21 cellular contexts compared by ENCODE assay signal in genomic region chr12:18101043-18101442, GRCh38. TPM values are rescaled to one million over a fixed set of nuclear protein-coding genes. Genes with fewer than 3 reads are reported as not detected.
DNase-seq lines count a peak whose midpoint lies in the region; ATAC-seq, FAIRE-seq and TF ChIP-seq lines count a peak whose summit lies in the region.
"Had no signal": no experiment of that assay in that cellular context is flagged by ENCODE, and none has a peak within 500 bp of the region (broad histone marks: within the 10 kb centered on the region; RNA-seq: fewer than 3 reads in every experiment).

No MANE protein-coding gene starts in this region.

- peaks cover 11% of the 10 kb centered on the region for H3F3A ChIP-seq in GM23338 (replicated peaks; ENCODE audit: low read depth)

- H2BK15ac ChIP-seq in mesendoderm (replicated peaks; ENCODE audit: low read depth), result no peak overlapping the region

- H3K27me3 ChIP-seq in BLaER1 (no peaks in the 10 kb centered on the region), GM23338 (ENCODE audit: insufficient read depth) (no peaks in the 10 kb centered on the region), mesendoderm (ENCODE audit: insufficient read depth, low read length, poor library complexity) (no peaks in the 10 kb centered on the region), aorta (ENCODE audit: control insufficient read depth in 1 of 2, insufficient read depth in 2 of 2, low read length in 1 of 2) (no peaks in the 10 kb centered on the region)
- H3K27me3 ChIP-seq in CD4-positive, alpha-beta memory T cell (ENCODE audit: insufficient read depth, low read length), result no peaks in the 10 kb centered on the region

- no peaks in the 10 kb centered on the region for H3K9me2 ChIP-seq in GM23338 (ENCODE audit: insufficient read depth)

- no peak overlapping the region for H3K18ac ChIP-seq in mesendoderm (ENCODE audit: low read length)

- POLR2A ChIA-PET in CD4-positive, alpha-beta memory T cell (lab: Charles Lee; ENCODE audit: partially characterized antibody), result no interaction called here

- H2AK5ac ChIP-seq in mesendoderm (ENCODE audit: low read length), result no peak overlapping the region

- CTCF ChIA-PET in CD4-positive, alpha-beta memory T cell (lab: Charles Lee; ENCODE audit: partially characterized antibody), result no interaction called here

- FAIRE-seq in endometrium (lab: Jason Lieb, UNC), result peak; percentile 29
- FAIRE-seq: H54 had no signal

- H3K4me3 Mint-ChIP-seq in CD4-positive, alpha-beta memory T cell, result no peak overlapping the region
- H3K4me3 Mint-ChIP-seq in GM23338, result no peak overlapping the region
- H3K4me3 Mint-ChIP-seq: IgD-negative memory B cell, T-cell had no signal

- H3K36me3 ChIP-seq in BLaER1 (peaks cover 10% of the 10 kb centered on the region; the same call in 1 of the 2 replicates), GM23338 (ENCODE audit: insufficient read depth) (0 out of 2 replicates have a peak, but pooled peaks cover 3% of the 10 kb centered on the region), mesendoderm (ENCODE audit: control insufficient read depth, insufficient read depth, low read length) (no peaks in the 10 kb centered on the region), aorta (ENCODE audit: control insufficient read depth in 1 of 2, insufficient read depth in 2 of 2, low read length in 1 of 2) (peaks cover 0 to 1% of the 10 kb centered on the region in 2 donors)
- H3K36me3 ChIP-seq in CD4-positive, alpha-beta memory T cell (ENCODE audit: insufficient read depth, low read length), result no peaks in the 10 kb centered on the region

- no peaks in the 10 kb centered on the region for H3K4me1 Mint-ChIP-seq in CD4-positive, alpha-beta memory T cell
- H3K4me1 Mint-ChIP-seq in GM23338, result no peaks in the 10 kb centered on the region
- H3K4me1 Mint-ChIP-seq: IgD-negative memory B cell, T-cell had no signal

- ATAC-seq in GM23338 (no peak), aorta (ENCODE audit: low FRiP score) (no peak)
- ATAC-seq: T-cell had no signal

- no peak overlapping the region for H3K4me3 ChIP-seq in BLaER1
- H3K4me3 ChIP-seq in GM12865 (ENCODE audit: low read depth, low read length), result no peak overlapping the region
- no peak overlapping the region for H3K4me3 ChIP-seq in CD4-positive, alpha-beta memory T cell (ENCODE audit: low read length in 2 of 2)
- no peak overlapping the region for H3K4me3 ChIP-seq in GM23338
- no peak overlapping the region for H3K4me3 ChIP-seq in mesendoderm (ENCODE audit: low read length)
- H3K4me3 ChIP-seq in aorta (ENCODE audit: low read length in 2 of 2), result no peak overlapping the region

- H2BK120ac ChIP-seq in mesendoderm (ENCODE audit: low read depth, low read length), result no peak overlapping the region

- no peak overlapping the region for H2AFZ ChIP-seq in GM23338

- TF ChIP-seq CTCF in GM12865 (IDR thresholded peaks at IDR 0.05; ENCODE audit: insufficient read depth, low read depth, low read length, missing control alignments) (no peak), GM23338 (conservative IDR thresholded peaks at IDR 0.05; ENCODE audit: low read depth in 2 of 2) (no peak)

- intact Hi-C loops in CD4-positive, alpha-beta memory T cell (cut with micrococcal nuclease), result no loop called here
- intact Hi-C loops in aorta (cut with DNase I), result no loop called here

- H3K27ac Mint-ChIP-seq in CD4-positive, alpha-beta memory T cell, result no peak overlapping the region
- H3K27ac Mint-ChIP-seq in GM23338, result no peak overlapping the region
- H3K27ac Mint-ChIP-seq: IgD-negative memory B cell, T-cell had no signal

- no peak overlapping the region for H4K5ac ChIP-seq in mesendoderm (ENCODE audit: low read length)

- H3K79me1 ChIP-seq in mesendoderm (ENCODE audit: low read length), result no peaks in the 10 kb centered on the region

- no peak overlapping the region for H4K8ac ChIP-seq in mesendoderm (ENCODE audit: low read depth, low read length)

- H3K9me3 Mint-ChIP-seq in CD4-positive, alpha-beta memory T cell, result peaks cover 0 to 3% (median 0%) of the 10 kb centered on the region in 8 donors
- peaks cover 21% of the 10 kb centered on the region for H3K9me3 Mint-ChIP-seq in GM23338

- no peak overlapping the region for H3K23ac ChIP-seq in mesendoderm (ENCODE audit: low read length)

- H3K27ac ChIP-seq in BLaER1 (peak overlapping the region; percentile 81), GM23338 (ENCODE audit: low read depth) (no peak overlapping the region), mesendoderm (ENCODE audit: low read depth, low read length) (no peak overlapping the region), aorta (ENCODE audit: low read depth in 1 of 2, low read length in 2 of 2) (no peak overlapping the region)
- no peak overlapping the region for H3K27ac ChIP-seq in CD4-positive, alpha-beta memory T cell (ENCODE audit: low read depth, low read length)

- no peak overlapping the region for H3K4ac ChIP-seq in mesendoderm (ENCODE audit: low read depth, low read length)

- no peaks in the 10 kb centered on the region for H3K36me3 Mint-ChIP-seq in CD4-positive, alpha-beta memory T cell
- H3K36me3 Mint-ChIP-seq in GM23338 (ENCODE audit: low read depth), result peaks cover 8% of the 10 kb centered on the region; the same call in 1 of the 3 replicates
- H3K36me3 Mint-ChIP-seq: IgD-negative memory B cell, T-cell had no signal

- H2BK5ac ChIP-seq in mesendoderm (ENCODE audit: low read length), result no peak overlapping the region

- WGBS in mesendoderm (ENCODE audit: extremely low coverage, insufficient coverage, low lambda C conversion rate), result no CpG with 5 or more reads among the region's 2 CpGs
- 62 to 74% methylated on average over 2 of the region's 2 CpGs for WGBS in aorta, 2 donors

- H3K4me2 ChIP-seq in BLaER1 (peak overlapping the region; percentile 82), GM23338 (no peak overlapping the region), mesendoderm (ENCODE audit: low read length) (no peak overlapping the region)

- H3K9ac ChIP-seq in BLaER1 (no peak overlapping the region), mesendoderm (ENCODE audit: low read length) (no peak overlapping the region)

- no peak overlapping the region for H3K56ac ChIP-seq in mesendoderm (ENCODE audit: low read length)

- peaks cover 26% of the 10 kb centered on the region for H3K9me3 ChIP-seq in BLaER1
- H3K9me3 ChIP-seq in CD4-positive, alpha-beta memory T cell (ENCODE audit: control insufficient read depth in 1 of 2, low read length in 2 of 2), result no peaks in the 10 kb centered on the region
- H3K9me3 ChIP-seq in aorta (ENCODE audit: control insufficient read depth, low read length), result no peaks in the 10 kb centered on the region

- H3K4me1 ChIP-seq in BLaER1 (peaks cover 37% of the 10 kb centered on the region), GM23338 (ENCODE audit: insufficient read depth) (no peaks in the 10 kb centered on the region), mesendoderm (ENCODE audit: control insufficient read depth, low read depth, low read length) (no peaks in the 10 kb centered on the region), aorta (ENCODE audit: control insufficient read depth in 1 of 2, insufficient read depth in 2 of 2, low read length in 2 of 2) (no peaks in the 10 kb centered on the region)
- H3K4me1 ChIP-seq in CD4-positive, alpha-beta memory T cell (ENCODE audit: insufficient read depth, low read length), result no peaks in the 10 kb centered on the region

- H3K79me2 ChIP-seq in GM23338 (replicated peaks; ENCODE audit: insufficient read depth) (no peaks in the 10 kb centered on the region), mesendoderm (ENCODE audit: control insufficient read depth, insufficient read depth, low read length) (no peaks in the 10 kb centered on the region)

- no peaks in the 10 kb centered on the region for H4K20me1 ChIP-seq in BLaER1
- H4K20me1 ChIP-seq in GM23338 (replicated peaks; ENCODE audit: insufficient read depth), result no peaks in the 10 kb centered on the region

- no peaks in the 10 kb centered on the region for H3K27me3 Mint-ChIP-seq in CD4-positive, alpha-beta memory T cell
- H3K27me3 Mint-ChIP-seq in GM23338 (ENCODE audit: insufficient read depth, low read depth, poor library complexity), result peaks cover 2% of the 10 kb centered on the region
- H3K27me3 Mint-ChIP-seq: IgD-negative memory B cell, T-cell had no signal

- DNase-seq in GM12865 (ENCODE audit: low read depth) (peak; percentile 30), MV-4-11 (lab: John Stamatoyannopoulos, UW) (peak; percentile 9), GM23338 (ENCODE audit: low spot score) (no peak), mesendoderm (no peak), aorta (no peak)
- no peak for DNase-seq in CD4-positive, alpha-beta memory T cell
- DNase-seq: GDM1, NCI-H1417, NCI-H1694 treated with DMSO at 0.1 percent for 48 hours, NCI-H2081 treated with DMSO at 0.1 percent for 48 hours, NCI-H2171 treated with DMSO at 0.1 percent for 48 hours, NCI-H524 treated with DMSO at 0.1 percent for 48 hours, NCI-H82, SHP77, T-cell had no signal

TF ChIP-seq in GM23338, 12 proteins besides CTCF, POLR2A, EP300 and RAD21 (continues in another document):
- no peak for TF ChIP-seq REST (IDR thresholded peaks at IDR 0.05; ENCODE audit: unreplicated experiment)

RNA-seq across cellular contexts. Expression of gene RERGL, which starts 11.1 kb away (rescaled TPM):
- not detected for total RNA-seq in CD4-positive, alpha-beta memory T cell
- polyA plus RNA-seq in CD4-positive, alpha-beta memory T cell, result not detected
- total RNA-seq in GM23338 (2014; rRNA removed; shearing (Covaris generic)), result not detected in 2 replicates
- polyA plus RNA-seq in GM23338 (2016; fragmentation: Nextera tagmentation; extraction: Ambion mirVana) (not detected in 2 replicates), aorta (1 to 10 TPM; 2.3 to 3.5 TPM)
- polyA plus RNA-seq in mesendoderm (2013, experiment 1 of 2), result not detected
- polyA plus RNA-seq in mesendoderm (2013, experiment 2 of 2), result 0.13 TPM
- total RNA-seq in aorta, result 10 to 100 TPM in 1 of 2 donors, 1 to 10 TPM in 1; 6.9 to 30.6 TPM
- total RNA-seq: Daoy, RPMI7951, T-cell had no signal
- polyA plus RNA-seq: IgD-negative memory B cell had no signal

Comparison
In these comparisons a context has a peak if more than half of its experiments do, and no peak if none do; other contexts are left out.
1. DNase-seq: peak in GM12865 (single experiment) and MV-4-11 (single experiment); none in CD4-positive, alpha-beta memory T cell (0 of 5), GM23338 (single experiment), mesendoderm (single experiment) and aorta (0 of 2).